In genomic region chr1:48051466-48052126, GRCh38 we compare ENCODE assay signal across 1 cellular context.
TF ChIP-seq lines count a peak whose summit lies in the region.

No MANE protein-coding gene starts in this region.

TF ChIP-seq in HCT116, 20 proteins besides CTCF, POLR2A, EP300 and RAD21 (continued from another document):
- TF ChIP-seq ZBTB33 (IDR thresholded peaks at IDR 0.05; ENCODE audit: extremely low read depth, insufficient replicate concordance, low read length) (no peak), ZNF274 (IDR thresholded peaks at IDR 0.05; ENCODE audit: low read depth, low read length) (no peak), FOSL1 (IDR thresholded peaks at IDR 0.05; ENCODE audit: low read depth) (no peak), REST (IDR thresholded peaks at IDR 0.05; ENCODE audit: low read depth) (no peak)
